In genomic region chr3:24810881-24811280, GRCh38 we compare ENCODE assay signal across 20 cellular contexts.
DNase-seq lines count a peak whose midpoint lies in the region; ATAC-seq and TF ChIP-seq lines count a peak whose summit lies in the region.
"Had no signal": no experiment of that assay in that cellular context is flagged by ENCODE, and none has a peak within 500 bp of the region (broad histone marks: within the 10 kb centered on the region; RNA-seq: fewer than 3 reads in every experiment).

No MANE protein-coding gene starts in this region.

- H3K4me1 ChIP-seq in HEK293 (ENCODE audit: control insufficient read depth, insufficient read depth, low read length), result no peaks in the 10 kb centered on the region
- no peaks in the 10 kb centered on the region for H3K4me1 ChIP-seq in uterus
- H3K4me1 ChIP-seq: body of pancreas, left ventricle myocardium inferior had no signal

- H3K4me3 ChIP-seq in HEK293 (ENCODE audit: low read depth, low read length), result no peak overlapping the region
- no peak overlapping the region for H3K4me3 ChIP-seq in uterus
- H3K4me3 ChIP-seq: body of pancreas, GM12878, left ventricle myocardium inferior had no signal

- CTCF ChIA-PET in HEK293 (lab: Yijun Ruan, JAX), result interaction anchor here (0.6 to 0.7 kb wide), 2 partner anchors 762 to 781 kb away, joined by 3 read pairs; no protein-coding TSS in a partner anchor

- H3K9me3 ChIP-seq in HEK293 (ENCODE audit: control insufficient read depth, insufficient read depth, low read depth, low read length) (no peaks in the 10 kb centered on the region), uterus (no peaks in the 10 kb centered on the region)
- H3K9me3 ChIP-seq: body of pancreas had no signal

- intact Hi-C loops in uterus (cut with DNase I; ENCODE audit: low total_unique reads), result no loop called here

- no peak for ATAC-seq in HG03025 (IDR thresholded peaks at IDR 0.05; ENCODE audit: low FRiP score, unreplicated experiment)
- ATAC-seq: activated CD8-positive, alpha-beta T cell treated with anti-CD3 and anti-CD28 coated beads for 36 hours; activated T-cell treated with anti-CD3 and anti-CD28 coated beads, Interleukin-2, amount 50 U/mL, for 4 hours; body of pancreas; GM12878; stimulated activated naive CD8-positive, alpha-beta T cell treated with anti-CD3 and anti-CD28 coated beads, Interleukin-15, amount 100 ng/mL, for 72 hours; WTC11 had no signal

- H3K27me3 ChIP-seq in uterus, result no peaks in the 10 kb centered on the region
- H3K27me3 ChIP-seq: body of pancreas had no signal

- no peaks in the 10 kb centered on the region for H3K36me3 ChIP-seq in HEK293 (ENCODE audit: control insufficient read depth in 2 of 2, insufficient read depth in 1 of 2, low read length in 2 of 2)
- H3K36me3 ChIP-seq in uterus, result no peaks in the 10 kb centered on the region
- H3K36me3 ChIP-seq: left ventricle myocardium inferior had no signal

- POLR2A ChIA-PET in HEK293 (lab: Yijun Ruan, JAX), result no interaction called here

- no peak for TF ChIP-seq POLR2A in uterus (IDR thresholded peaks at IDR 0.05)

- peak; percentile 58 for DNase-seq in Ammon's horn (ENCODE audit: low spot score)
- peak; percentile 59 for DNase-seq in astrocyte of the hippocampus (ENCODE audit: low read depth, low spot score)
- DNase-seq in mucosa of gallbladder (ENCODE audit: low spot score), result peak; percentile 29
- DNase-seq in uterus, result no peak
- no peak for DNase-seq in cerebellum (ENCODE audit: low spot score)
- DNase-seq in NCI-H1694 treated with DMSO at 0.1 percent for 48 hours (lab: John Stamatoyannopoulos, UW), result no peak
- DNase-seq: activated CD8-positive, alpha-beta T cell treated with anti-CD3 and anti-CD28 coated beads for 36 hours; activated naive CD4-positive, alpha-beta T cell treated with anti-CD3 and anti-CD28 coated beads, Interleukin-2, amount 50 U/mL, for 16 hours; activated T-cell treated with anti-CD3 and anti-CD28 coated beads, Interleukin-2, amount 50 U/mL, for 4 hours; cortex of kidney; left ventricle myocardium inferior; NCI-H446 treated with DMSO at 0.1 percent for 48 hours; SIG-M5; stimulated activated naive CD8-positive, alpha-beta T cell treated with anti-CD3 and anti-CD28 coated beads, Interleukin-15, amount 100 ng/mL, for 72 hours; T-helper 2 cell had no signal

- TF ChIP-seq CTCF in HEK293 (tag by site-specific recombination; IDR thresholded peaks at IDR 0.05), result no peak
- no peak for TF ChIP-seq CTCF in uterus (IDR thresholded peaks at IDR 0.05)

- no peak overlapping the region for H3K27ac ChIP-seq in HEK293 (ENCODE audit: extremely low read depth, low read depth, low read length)
- H3K27ac ChIP-seq in uterus, result no peak overlapping the region
- H3K27ac ChIP-seq: body of pancreas, left ventricle myocardium inferior had no signal

TF ChIP-seq in HEK293, 187 proteins besides CTCF, POLR2A, EP300 and RAD21:
- TF ChIP-seq ZNF350 (tag by site-specific recombination; IDR thresholded peaks at IDR 0.05) (peak; percentile 42; the same call in 1 of the 2 replicates), SP2 (tag by site-specific recombination; IDR thresholded peaks at IDR 0.05) (no peak), ZFP41 (tag by site-specific recombination; IDR thresholded peaks at IDR 0.05; ENCODE audit: borderline replicate concordance) (no peak), ZBTB20 (tag by site-specific recombination; IDR thresholded peaks at IDR 0.05) (no peak), ZSCAN23 (tag by site-specific recombination; IDR thresholded peaks at IDR 0.05) (no peak), ZNF133 (tag by site-specific recombination; IDR thresholded peaks at IDR 0.05) (no peak), MZF1 (tag by site-specific recombination; IDR thresholded peaks at IDR 0.05; ENCODE audit: borderline replicate concordance) (0 out of 2 replicates have a peak, but pooled peaks have one; percentile 22), REST (tag by site-specific recombination; IDR thresholded peaks at IDR 0.05) (no peak), ZNF473 (tag by site-specific recombination; IDR thresholded peaks at IDR 0.05) (no peak), ZNF157 (tag by site-specific recombination; IDR thresholded peaks at IDR 0.05) (no peak)

Comparison
In these comparisons a context has a peak if more than half of its experiments do, and no peak if none do; other contexts are left out.
1. DNase-seq: peak in Ammon's horn (single experiment), astrocyte of the hippocampus (single experiment) and mucosa of gallbladder (single experiment); none in uterus (0 of 2), cerebellum (single experiment) and NCI-H1694 treated with DMSO at 0.1 percent for 48 hours (single experiment).